In genomic region chr3:124884474-124884832, GRCh38 we compare ENCODE assay signal across 11 cellular contexts. TPM values are rescaled to one million over a fixed set of nuclear protein-coding genes. Genes with fewer than 3 reads are reported as not detected.
DNase-seq lines count a peak whose midpoint lies in the region; ATAC-seq, FAIRE-seq and TF ChIP-seq lines count a peak whose summit lies in the region.
"Not testable (repeated sequence)": the region's sequence is repeated elsewhere in the genome, so short reads cannot be mapped to it uniquely, and the experiment has no call there.
"Had no signal": no experiment of that assay in that cellular context is flagged by ENCODE, and none has a peak within 500 bp of the region (broad histone marks: within the 10 kb centered on the region; RNA-seq: fewer than 3 reads in every experiment).

No MANE protein-coding gene starts in this region.

- in situ Hi-C loops in mammary epithelial cell (cut with MboI; ENCODE audit: low sequenced_read_pairs in 2 of 2) = not testable (repeated sequence)

- peak overlapping the region; percentile 0 to 65 for H3K18ac ChIP-seq in mesenchymal stem cell (ENCODE audit: low read depth in 1 of 2, low read length in 2 of 2)
- H3K18ac ChIP-seq in neuronal stem cell (ENCODE audit: low read length) = not testable (repeated sequence)

- H3K14ac ChIP-seq in mesenchymal stem cell (ENCODE audit: low read length in 2 of 2); neuronal stem cell (ENCODE audit: low read length): not testable (repeated sequence)

- not testable (repeated sequence) for FAIRE-seq in A549 (lab: Jason Lieb, UNC)

- not testable (repeated sequence) for DNase-seq in A549 (ENCODE audit: low read depth in 1 of 2, low spot score in 1 of 2); HCT116 (ENCODE audit: low read depth, low spot score); RWPE2 (ENCODE audit: low spot score); esophagus squamous epithelium (lab: John Stamatoyannopoulos, UW); mesenchymal stem cell; neuronal stem cell (ENCODE audit: low spot score)
- peak; percentile 37 for DNase-seq in mammary epithelial cell

- 97% methylated on average over 3 of the region's 3 CpGs for WGBS in A549 (ENCODE audit: missing lambda C conversion rate)
- WGBS in mammary epithelial cell (ENCODE audit: low coverage, missing lambda C conversion rate) = 82% methylated on average over 3 of the region's 3 CpGs
- 74 to 84% methylated on average over 2 to 3 of the region's 3 CpGs for WGBS in esophagus squamous epithelium, 2 donors
- 86% methylated on average over 3 of the region's 3 CpGs for WGBS in mesenchymal stem cell
- WGBS in neuronal stem cell (ENCODE audit: extremely low coverage in 2 of 2, insufficient read length in 2 of 2, insufficient replicate concordance in 1 of 2), 2 donors = no CpG with 5 or more reads among the region's 3 CpGs

- H3K4me2 ChIP-seq in A549 (peak overlapping the region; percentile 90), HCT116 (ENCODE audit: low read length) (peak overlapping the region; percentile 36), mammary epithelial cell (ENCODE audit: insufficient read depth, low read depth, low read length) (peak overlapping the region; percentile 97)
- not testable (repeated sequence) for H3K4me2 ChIP-seq in mesenchymal stem cell (ENCODE audit: low read length, poor library complexity, severe bottlenecking); neuronal stem cell (ENCODE audit: insufficient read depth, low read length, poor library complexity, severe bottlenecking)

- H3K9ac ChIP-seq in HCT116 (ENCODE audit: low read length); mammary epithelial cell (ENCODE audit: insufficient read depth, low read length); neuronal stem cell (ENCODE audit: low read depth, low read length, poor library complexity); subcutaneous abdominal adipose tissue (ENCODE audit: low read length in 5 of 5): not testable (repeated sequence)
- peak overlapping the region; percentile 95 for H3K9ac ChIP-seq in mesenchymal stem cell (ENCODE audit: low read length)

- intact Hi-C loops in HCT116 (cut with micrococcal nuclease); esophagus squamous epithelium (cut with DNase I): not testable (repeated sequence)
- intact Hi-C loops in mammary epithelial cell (cut with micrococcal nuclease) = loop anchor here (2.0 kb wide), 1 partner anchor 50 kb away; no protein-coding TSS in a partner anchor

- H3K36me3 ChIP-seq in HCT116 (ENCODE audit: control insufficient read depth in 1 of 2, insufficient read depth in 2 of 2, low read length in 2 of 2); RWPE2 (ENCODE audit: low read depth); mammary epithelial cell (ENCODE audit: insufficient read depth, low read length); esophagus squamous epithelium; neuronal stem cell (replicated peaks in 1 of 2; ENCODE audit: control insufficient read depth in 2 of 2, insufficient read depth in 2 of 2, low read length in 2 of 2); subcutaneous abdominal adipose tissue (ENCODE audit: control insufficient read depth in 5 of 5, insufficient read depth in 5 of 5, low read length in 5 of 5): not testable (repeated sequence)
- H3K36me3 ChIP-seq in mesenchymal stem cell (ENCODE audit: control insufficient read depth in 1 of 2, insufficient read depth in 2 of 2, low read depth in 1 of 2, low read length in 2 of 2) = peaks cover 0 to 16% of the 10 kb centered on the region in 2 experiments

- H3K79me1 ChIP-seq in mesenchymal stem cell (replicated peaks; ENCODE audit: low read length, poor library complexity, severe bottlenecking); neuronal stem cell (ENCODE audit: low read depth, low read length): not testable (repeated sequence)

- H3K9me3 ChIP-seq in A549; HCT116 (ENCODE audit: control insufficient read depth in 1 of 2, insufficient read depth in 1 of 2, low read depth in 1 of 2, low read length in 2 of 2); RWPE2 (ENCODE audit: severe bottlenecking); mammary epithelial cell (replicated peaks; ENCODE audit: insufficient read depth, low read length); esophagus squamous epithelium; mesenchymal stem cell (ENCODE audit: control insufficient read depth, low read length); neuronal stem cell (replicated peaks in 1 of 2; ENCODE audit: control insufficient read depth in 2 of 2, insufficient read depth in 1 of 2, low read depth in 1 of 2, low read length in 2 of 2); subcutaneous abdominal adipose tissue (ENCODE audit: control insufficient read depth in 5 of 5, low read length in 5 of 5): not testable (repeated sequence)

- H2BK5ac ChIP-seq in mesenchymal stem cell (ENCODE audit: low read depth, low read length, poor library complexity, severe bottlenecking); neuronal stem cell (ENCODE audit: low read length): not testable (repeated sequence)

- RAD21 ChIA-PET in HCT116 (lab: Charles Lee; ENCODE audit: low non-redundant PET in 1 of 2, low total read pairs in 2 of 2, uncharacterized antibody in 2 of 2, unreplicated experiment in 2 of 2) = not testable (repeated sequence)

- H4K8ac ChIP-seq in mesenchymal stem cell (ENCODE audit: low read length) = peak overlapping the region; percentile 81
- not testable (repeated sequence) for H4K8ac ChIP-seq in neuronal stem cell (ENCODE audit: low read depth, low read length)

- CTCF ChIA-PET in A549 (lab: Yijun Ruan, JAX) (interaction anchor here (0.6 to 2.4 kb wide), 4 partner anchors 17 to 97 kb away, joined by 3 to 14 read pairs (median 7); no protein-coding TSS in a partner anchor), mammary epithelial cell (lab: Charles Lee; ENCODE audit: low non-redundant PET) (interaction anchor here (0.6 kb wide), 1 partner anchor 124 kb away, joined by 11 read pairs; no protein-coding TSS in a partner anchor)
- CTCF ChIA-PET in HCT116 (lab: Charles Lee) = not testable (repeated sequence)

- H3K79me2 ChIP-seq in HCT116 (ENCODE audit: insufficient read depth, low read length) (peaks cover 26% of the 10 kb centered on the region), mammary epithelial cell (ENCODE audit: insufficient read depth, low read length) (peaks cover 67% of the 10 kb centered on the region)

- H3K9me2 ChIP-seq in HCT116 (ENCODE audit: insufficient read depth) = not testable (repeated sequence)

- not testable (repeated sequence) for BruUV-seq in HCT116 (replicated peaks; lab: Mats Ljungman, UMichigan); mammary epithelial cell (replicated peaks; lab: Mats Ljungman, UMichigan)

- H2BK12ac ChIP-seq in mesenchymal stem cell (ENCODE audit: low read length in 2 of 2) = peak overlapping the region in 1 of 2 experiments; percentile 69
- H2BK12ac ChIP-seq in neuronal stem cell (ENCODE audit: low read length) = not testable (repeated sequence)

- H3K23ac ChIP-seq in mesenchymal stem cell (ENCODE audit: low read length in 2 of 2); neuronal stem cell (ENCODE audit: low read depth, low read length, poor library complexity): not testable (repeated sequence)

- POLR2A ChIA-PET in A549 (lab: Yijun Ruan, JAX) = interaction anchor here (0.7 kb wide), 2 partner anchors 28 to 54 kb away, joined by 3 to 6 read pairs; no protein-coding TSS in a partner anchor
- POLR2A ChIA-PET in HCT116 (lab: Charles Lee) = not testable (repeated sequence)

- not testable (repeated sequence) for H2BK15ac ChIP-seq in mesenchymal stem cell (ENCODE audit: low read depth, poor library complexity, severe bottlenecking); neuronal stem cell (ENCODE audit: low read length)

- H4K20me1 ChIP-seq in HCT116 (ENCODE audit: insufficient read depth); mammary epithelial cell (ENCODE audit: insufficient read depth, low read length): not testable (repeated sequence)

- not testable (repeated sequence) for TF ChIP-seq CTCF in A549 (IDR thresholded peaks at IDR 0.05); HCT116 (IDR thresholded peaks at IDR 0.05 in 2 of 3, conservative IDR thresholded peaks at IDR 0.05 in 1 of 3; ENCODE audit: borderline replicate concordance in 1 of 3, insufficient read depth in 1 of 3, low read depth in 2 of 3, low read length in 2 of 3); RWPE2 (IDR thresholded peaks at IDR 0.05; ENCODE audit: poor library complexity, severe bottlenecking); mammary epithelial cell (conservative IDR thresholded peaks at IDR 0.05 in 1 of 2, IDR thresholded peaks at IDR 0.05 in 1 of 2; ENCODE audit: extremely low read depth in 1 of 2, insufficient read depth in 1 of 2, low read depth in 1 of 2, low read length in 2 of 2); esophagus squamous epithelium (IDR thresholded peaks at IDR 0.05)

- not testable (repeated sequence) for H2BK120ac ChIP-seq in mesenchymal stem cell (ENCODE audit: low read depth, low read length); neuronal stem cell (ENCODE audit: low read depth, low read length)

- TF ChIP-seq POLR2A in A549 (IDR thresholded peaks at IDR 0.05; ENCODE audit: low read length); HCT116 (IDR thresholded peaks at IDR 0.05; ENCODE audit: borderline replicate concordance, extremely low read depth, insufficient read depth, insufficient read length); esophagus squamous epithelium (IDR thresholded peaks at IDR 0.05): not testable (repeated sequence)

- TF ChIP-seq EP300 in A549 (IDR thresholded peaks at IDR 0.05) = not testable (repeated sequence)

- TF ChIP-seq RAD21 in A549 (conservative IDR thresholded peaks at IDR 0.05 in 1 of 2, IDR thresholded peaks at IDR 0.05 in 1 of 2); HCT116 (IDR thresholded peaks at IDR 0.05; ENCODE audit: low read depth): not testable (repeated sequence)

- dilution Hi-C loops in mammary epithelial cell (cut with HindIII; ENCODE audit: low sequenced_read_pairs) = not testable (repeated sequence)

- peak overlapping the region; percentile 49 for H2AK5ac ChIP-seq in mesenchymal stem cell (ENCODE audit: low read length, severe bottlenecking)
- peak overlapping the region; percentile 12 for H2AK5ac ChIP-seq in neuronal stem cell (ENCODE audit: low read depth, low read length)

- H2AFZ ChIP-seq in HCT116 (ENCODE audit: low read depth, low read length, poor library complexity, severe bottlenecking); mammary epithelial cell (ENCODE audit: low read depth, low read length); mesenchymal stem cell (ENCODE audit: low read depth, low read length); neuronal stem cell (ENCODE audit: low read length): not testable (repeated sequence)

- H3K4me3 ChIP-seq in A549 (0 out of 3 replicates have a peak overlapping the region, but pooled peaks have one; percentile 60), mesenchymal stem cell (ENCODE audit: insufficient read depth in 1 of 2, low read depth in 1 of 2, low read length in 2 of 2) (peak overlapping the region in 1 of 2 experiments; percentile 50), subcutaneous abdominal adipose tissue (ENCODE audit: low read depth in 1 of 5, low read length in 5 of 5) (peak overlapping the region in 1 of 5 donors; percentile 1)
- H3K4me3 ChIP-seq in HCT116 (replicated peaks in 1 of 2; ENCODE audit: low read depth in 1 of 2, low read length in 2 of 2); RWPE2 (ENCODE audit: severe bottlenecking); mammary epithelial cell (replicated peaks in 1 of 3; ENCODE audit: insufficient read depth in 1 of 3, low read depth in 2 of 3, low read length in 3 of 3); esophagus squamous epithelium; neuronal stem cell (ENCODE audit: low read length in 2 of 2): not testable (repeated sequence)

- peak overlapping the region; percentile 90 to 99 for H3K27ac ChIP-seq in A549
- H3K27ac ChIP-seq in HCT116 (ENCODE audit: low read depth, low read length) = not testable (repeated sequence)
- peak overlapping the region; percentile 78 for H3K27ac ChIP-seq in RWPE2 (ENCODE audit: poor library complexity, severe bottlenecking)
- H3K27ac ChIP-seq in mammary epithelial cell (ENCODE audit: insufficient read depth, low read depth, low read length) = peak overlapping the region; percentile 54
- peak overlapping the region; percentile 8 to 95 (median 34) for H3K27ac ChIP-seq in esophagus squamous epithelium
- H3K27ac ChIP-seq in mesenchymal stem cell (ENCODE audit: low read length, poor library complexity, severe bottlenecking) = peak overlapping the region; percentile 45
- peak overlapping the region; percentile 87 for H3K27ac ChIP-seq in neuronal stem cell (replicated peaks; ENCODE audit: low read length)
- peak overlapping the region; percentile 93 for H3K27ac ChIP-seq in subcutaneous abdominal adipose tissue (ENCODE audit: low read depth, low read length)

- H3K4ac ChIP-seq in mesenchymal stem cell (ENCODE audit: low read depth in 1 of 2, low read length in 2 of 2) = peak overlapping the region; percentile 15 to 62
- H3K4ac ChIP-seq in neuronal stem cell (ENCODE audit: low read length) = not testable (repeated sequence)

- not testable (repeated sequence) for H3K27me3 ChIP-seq in HCT116 (ENCODE audit: insufficient read depth, low read length); RWPE2 (ENCODE audit: insufficient read depth, poor library complexity, severe bottlenecking); mammary epithelial cell (ENCODE audit: insufficient read depth, low read length); mesenchymal stem cell (ENCODE audit: control insufficient read depth in 1 of 2, insufficient read depth in 1 of 2, low read length in 2 of 2); subcutaneous abdominal adipose tissue (ENCODE audit: control insufficient read depth in 5 of 5, insufficient read depth in 4 of 5, low read length in 5 of 5)
- H3K27me3 ChIP-seq in esophagus squamous epithelium (peaks cover 0 to 13% (median 0%) of the 10 kb centered on the region in 4 donors), neuronal stem cell (ENCODE audit: control insufficient read depth in 3 of 3, insufficient read depth in 3 of 3, low read depth in 1 of 3, low read length in 3 of 3) (peaks cover 0 to 21% (median 0%) of the 10 kb centered on the region in 3 experiments)

- not testable (repeated sequence) for ATAC-seq in A549; HCT116; RWPE2 (ENCODE audit: low read depth)

- H4K91ac ChIP-seq in mesenchymal stem cell (ENCODE audit: low read length) = peak overlapping the region; percentile 92
- H4K91ac ChIP-seq in neuronal stem cell (ENCODE audit: low read depth, low read length, poor library complexity) = not testable (repeated sequence)

- peaks cover 62% of the 10 kb centered on the region for H3K4me1 ChIP-seq in A549
- peaks cover 62 to 82% of the 10 kb centered on the region in 2 experiments for H3K4me1 ChIP-seq in HCT116 (ENCODE audit: control insufficient read depth in 1 of 2, insufficient read depth in 2 of 2, low read length in 2 of 2)
- H3K4me1 ChIP-seq in RWPE2 (ENCODE audit: insufficient read depth, poor library complexity, severe bottlenecking) = peaks cover 46% of the 10 kb centered on the region
- H3K4me1 ChIP-seq in mammary epithelial cell (ENCODE audit: insufficient read depth, low read length) = peaks cover 70% of the 10 kb centered on the region
- peaks cover 19 to 81% (median 35%) of the 10 kb centered on the region in 3 donors for H3K4me1 ChIP-seq in esophagus squamous epithelium
- H3K4me1 ChIP-seq in mesenchymal stem cell (ENCODE audit: control insufficient read depth, insufficient read depth, low read depth, low read length) = peaks cover 20% of the 10 kb centered on the region
- peaks cover 22 to 24% of the 10 kb centered on the region in 2 donors for H3K4me1 ChIP-seq in neuronal stem cell (ENCODE audit: control insufficient read depth in 2 of 2, insufficient read depth in 1 of 2, low read depth in 1 of 2, low read length in 2 of 2)
- H3K4me1 ChIP-seq in subcutaneous abdominal adipose tissue (ENCODE audit: control insufficient read depth in 5 of 5, insufficient read depth in 5 of 5, low read length in 5 of 5) = peaks cover 6 to 58% (median 52%) of the 10 kb centered on the region in 5 donors

RNA-seq across cellular contexts. Expression of gene ITGB5, which starts 2.7 kb away (rescaled TPM):
- 260 and 476 TPM in 2 replicates for polyA plus RNA-seq in A549 (2011; rRNA removed)
- polyA plus RNA-seq in A549 (2012; cell fraction: cytosol; rRNA removed) = 393 and 412 TPM in 2 replicates
- polyA plus RNA-seq in A549 (2012; cell fraction: nucleus; rRNA removed) = 508 and 526 TPM in 2 replicates
- 174 to 209 TPM (median 201 TPM) in 3 replicates for polyA plus RNA-seq in A549 (2017; fragmentation: RNase III; extraction: RNeasy Plus Mini Kit Qiagen cat#74134 plus additional on column Dnase treatment)
- 629 and 645 TPM in 2 replicates for polyA minus RNA-seq in A549 (2011; rRNA and poly(A)+ RNA removed)
- total RNA-seq in HCT116 (2021; ENCODE audit: unreplicated experiment) = 77.8 TPM
- 96.5 and 115 TPM in 2 replicates for polyA plus RNA-seq in HCT116 (2012)
- total RNA-seq in mammary epithelial cell = 100 to 1,000 TPM; 110 to 172 TPM
- 206 TPM for polyA plus RNA-seq in mammary epithelial cell
- polyA minus RNA-seq in mammary epithelial cell = 641 TPM
- total RNA-seq in esophagus squamous epithelium = 100 to 1,000 TPM in 1 of 4 donors, 10 to 100 TPM in 3; 68.4 to 114 (median 79.7) TPM
- polyA plus RNA-seq in mesenchymal stem cell (2013, experiment 1 of 2) = 478 TPM
- 472 TPM for polyA plus RNA-seq in mesenchymal stem cell (2013, experiment 2 of 2)
- polyA plus RNA-seq in neuronal stem cell (2013, experiment 1 of 2) = 57.5 TPM
- 59.2 TPM for polyA plus RNA-seq in neuronal stem cell (2013, experiment 2 of 2)

RNA-seq across cellular contexts. Expression of gene MUC13, which starts 50.1 kb away (rescaled TPM):
- polyA plus RNA-seq in A549 (2011; rRNA removed) (8.8 and 10.2 TPM in 2 replicates), A549 (2017; fragmentation: RNase III; extraction: RNeasy Plus Mini Kit Qiagen cat#74134 plus additional on column Dnase treatment) (4.8 to 5.5 TPM (median 4.8 TPM) in 3 replicates), mammary epithelial cell (not detected)
- polyA plus RNA-seq in A549 (2012; cell fraction: cytosol; rRNA removed) = 2.1 and 2.5 TPM in 2 replicates
- 4.8 and 6.9 TPM in 2 replicates for polyA plus RNA-seq in A549 (2012; cell fraction: nucleus; rRNA removed)
- 3.7 and 4.3 TPM in 2 replicates for polyA minus RNA-seq in A549 (2011; rRNA and poly(A)+ RNA removed)
- total RNA-seq in HCT116 (2021; ENCODE audit: unreplicated experiment) (0.44 TPM), mammary epithelial cell (not detected), esophagus squamous epithelium (under 1 TPM in 1 of 4 donors, not detected in 3; 0.19 TPM)
- 0.22 and 0.29 TPM in 2 replicates for polyA plus RNA-seq in HCT116 (2012)
- not detected for polyA minus RNA-seq in mammary epithelial cell
- polyA plus RNA-seq in mesenchymal stem cell (2013, experiment 1 of 2) = not detected
- not detected for polyA plus RNA-seq in mesenchymal stem cell (2013, experiment 2 of 2)
- polyA plus RNA-seq in neuronal stem cell (2013, experiment 1 of 2) = not detected
- polyA plus RNA-seq in neuronal stem cell (2013, experiment 2 of 2) = 0.01 TPM
- total RNA-seq: A172, G401 had no signal
- polyA plus RNA-seq: IgD-negative memory B cell had no signal
